ENCODE assay signal across 1 cellular context in genomic region chr18:74734013-74734444, GRCh38.
A peak's percentile ranks its signal among the peaks of the same experiment; 100 is the strongest.
TF ChIP-seq lines count a peak whose summit lies in the region.

No MANE protein-coding gene starts in this region.

TF ChIP-seq in HepG2, 621 proteins besides CTCF, POLR2A, EP300 and RAD21 (continued from another document and continues in another):
- TF ChIP-seq JUNB (CRISPR knock-in tag; IDR thresholded peaks at IDR 0.05; ENCODE audit: borderline replicate concordance) (no peak), ZNF691 (CRISPR knock-in tag; IDR thresholded peaks at IDR 0.05; ENCODE audit: borderline replicate concordance, low read depth) (no peak), SSRP1 (CRISPR knock-in tag; IDR thresholded peaks at IDR 0.05) (no peak), GLMP (CRISPR knock-in tag; IDR thresholded peaks at IDR 0.05; ENCODE audit: borderline replicate concordance) (no peak), TFAP4 (IDR thresholded peaks at IDR 0.05; ENCODE audit: borderline replicate concordance, low read depth) (peak; percentile 50; the same call in 1 of the 2 replicates), TEAD3 (CRISPR knock-in tag; optimal IDR thresholded peaks at IDR 0.05; ENCODE audit: borderline replicate concordance) (peak; percentile 73), ZNF510 (CRISPR knock-in tag; IDR thresholded peaks at IDR 0.05; ENCODE audit: low read depth) (no peak), ZNF430 (CRISPR knock-in tag; IDR thresholded peaks at IDR 0.05) (no peak), MLXIP (CRISPR knock-in tag; IDR thresholded peaks at IDR 0.05; ENCODE audit: borderline replicate concordance) (no peak), MTERF4 (CRISPR knock-in tag; IDR thresholded peaks at IDR 0.05) (no peak), ZFAT (CRISPR knock-in tag; conservative IDR thresholded peaks at IDR 0.05) (no peak), AHDC1 (CRISPR knock-in tag; IDR thresholded peaks at IDR 0.05; ENCODE audit: borderline replicate concordance) (peak; percentile 88; the same call in 1 of the 2 replicates), ZNF883 (CRISPR knock-in tag; IDR thresholded peaks at IDR 0.05; ENCODE audit: not compliant biosample characterization) (no peak), ZNF513 (CRISPR knock-in tag; conservative IDR thresholded peaks at IDR 0.05) (no peak), ZNF598 (CRISPR knock-in tag; IDR thresholded peaks at IDR 0.05; ENCODE audit: borderline replicate concordance) (no peak), ZNF570 (CRISPR knock-in tag; IDR thresholded peaks at IDR 0.05; ENCODE audit: borderline replicate concordance) (no peak), PITX1 (CRISPR knock-in tag; IDR thresholded peaks at IDR 0.05) (no peak), SNRNP70 (IDR thresholded peaks at IDR 0.05; ENCODE audit: low read depth, low read length) (no peak), NONO (IDR thresholded peaks at IDR 0.05) (no peak), NONO (CRISPR knock-in tag; conservative IDR thresholded peaks at IDR 0.05) (peak; percentile 50; the same call in 1 of the 2 replicates), NFKBIZ (CRISPR knock-in tag; IDR thresholded peaks at IDR 0.05) (no peak), ZNF362 (CRISPR knock-in tag; IDR thresholded peaks at IDR 0.05; ENCODE audit: borderline replicate concordance) (no peak), GATAD1 (CRISPR knock-in tag; IDR thresholded peaks at IDR 0.05) (no peak; the same call in 1 of the 2 replicates), ZBTB7A (CRISPR knock-in tag; IDR thresholded peaks at IDR 0.05) (no peak), DBP (CRISPR knock-in tag; IDR thresholded peaks at IDR 0.05; ENCODE audit: not compliant biosample characterization) (no peak), ZNF205 (CRISPR knock-in tag; IDR thresholded peaks at IDR 0.05) (peak; percentile 13; the same call in 1 of the 2 replicates), ZBTB44 (CRISPR knock-in tag; IDR thresholded peaks at IDR 0.05) (no peak), PHF20 (CRISPR knock-in tag; IDR thresholded peaks at IDR 0.05) (peak; percentile 52; the same call in 1 of the 2 replicates), FUBP1 (CRISPR knock-in tag; IDR thresholded peaks at IDR 0.05; ENCODE audit: borderline replicate concordance) (no peak), SP140L (CRISPR knock-in tag; IDR thresholded peaks at IDR 0.05; ENCODE audit: borderline replicate concordance) (no peak), ZEB1 (IDR thresholded peaks at IDR 0.05; ENCODE audit: insufficient replicate concordance, low read depth) (peak; percentile 96), SNAPC2 (CRISPR knock-in tag; IDR thresholded peaks at IDR 0.05) (no peak), SAP130 (CRISPR knock-in tag; IDR thresholded peaks at IDR 0.05; ENCODE audit: low read depth) (peak; percentile 90), FOXC1 (CRISPR knock-in tag; IDR thresholded peaks at IDR 0.05; ENCODE audit: borderline replicate concordance) (no peak), CEBPB (IDR thresholded peaks at IDR 0.05; ENCODE audit: borderline replicate concordance, low read depth, low read length) (peak; percentile 100), CERS6 (CRISPR knock-in tag; IDR thresholded peaks at IDR 0.05) (no peak)
